In genomic region chr9:135531096-135531495, GRCh38 we compare ENCODE assay signal across 21 cellular contexts. TPM values are rescaled to one million over a fixed set of nuclear protein-coding genes. Genes with fewer than 3 reads are reported as not detected.
DNase-seq lines count a peak whose midpoint lies in the region; ATAC-seq and TF ChIP-seq lines count a peak whose summit lies in the region.
"Had no signal": no experiment of that assay in that cellular context is flagged by ENCODE, and none has a peak within 500 bp of the region (broad histone marks: within the 10 kb centered on the region; RNA-seq: fewer than 3 reads in every experiment).

No MANE protein-coding gene starts in this region.

- H3K9me2 ChIP-seq in PC-9 (ENCODE audit: insufficient read depth): no peaks in the 10 kb centered on the region

- H3K79me2 ChIP-seq in PC-9 (ENCODE audit: low read depth): no peaks in the 10 kb centered on the region

- TF ChIP-seq POLR2A in sigmoid colon (IDR thresholded peaks at IDR 0.05): no peak

- no peak overlapping the region for H2AFZ ChIP-seq in PC-9

- WGBS in sigmoid colon, 2 donors: 91 to 93% methylated on average over 10 of the region's 10 CpGs

- no peak for TF ChIP-seq EP300 in sigmoid colon (IDR thresholded peaks at IDR 0.05)

- no peaks in the 10 kb centered on the region for H3K36me3 Mint-ChIP-seq in activated CD4-positive, alpha-beta memory T cell treated with anti-CD3 and anti-CD28 coated beads for 36 hours
- no peaks in the 10 kb centered on the region for H3K36me3 Mint-ChIP-seq in activated CD4-positive, alpha-beta memory T cell treated with anti-CD3 and anti-CD28 coated beads, Interleukin-2, amount 10 ng/mL, durations not matched to agents 7 days and 5 days (ENCODE audit: low read depth)
- no peaks in the 10 kb centered on the region for H3K36me3 Mint-ChIP-seq in activated CD8-positive, alpha-beta T cell treated with anti-CD3 and anti-CD28 coated beads for 36 hours (ENCODE audit: low read depth)
- H3K36me3 Mint-ChIP-seq: IgD-negative memory B cell had no signal

- intact Hi-C loops in activated CD4-positive, alpha-beta memory T cell treated with anti-CD3 and anti-CD28 coated beads for 36 hours (cut with micrococcal nuclease): no loop called here
- intact Hi-C loops in sigmoid colon (cut with DNase I) (no loop called here), PC-9 (cut with micrococcal nuclease; ENCODE audit: unreplicated experiment) (no loop called here)
- intact Hi-C loops in activated CD8-positive, alpha-beta T cell treated with anti-CD3 and anti-CD28 coated beads for 36 hours (cut with micrococcal nuclease): no loop called here

- no peaks in the 10 kb centered on the region for H3F3A ChIP-seq in PC-9 (ENCODE audit: insufficient read depth, low read depth)

- H3K27me3 ChIP-seq in sigmoid colon (peaks cover 0 to 35% (median 8%) of the 10 kb centered on the region in 3 donors), PC-9 (ENCODE audit: insufficient read depth, low read depth) (peaks cover 75% of the 10 kb centered on the region)

- POLR2A ChIA-PET in activated CD4-positive, alpha-beta memory T cell treated with anti-CD3 and anti-CD28 coated beads for 36 hours (lab: Charles Lee): no interaction called here
- POLR2A ChIA-PET in activated CD4-positive, alpha-beta memory T cell treated with anti-CD3 and anti-CD28 coated beads, Interleukin-2, amount 10 ng/mL, durations not matched to agents 7 days and 5 days (lab: Charles Lee): no interaction called here
- POLR2A ChIA-PET in PC-9 (lab: Charles Lee; ENCODE audit: unreplicated experiment): no interaction called here
- POLR2A ChIA-PET in activated CD8-positive, alpha-beta T cell treated with anti-CD3 and anti-CD28 coated beads for 36 hours (lab: Charles Lee): no interaction called here

- H3K4me2 ChIP-seq in PC-9: no peak overlapping the region

- H3K9me3 ChIP-seq in sigmoid colon (no peaks in the 10 kb centered on the region), PC-9 (ENCODE audit: insufficient read depth, low read depth) (no peaks in the 10 kb centered on the region)

- no peaks in the 10 kb centered on the region for H3K36me3 ChIP-seq in sigmoid colon
- no peaks in the 10 kb centered on the region for H3K36me3 ChIP-seq in PC-9 (ENCODE audit: low read depth)

- H3K4me3 ChIP-seq in sigmoid colon (no peak overlapping the region), PC-9 (no peak overlapping the region)

- H3K27me3 Mint-ChIP-seq in activated CD4-positive, alpha-beta memory T cell treated with anti-CD3 and anti-CD28 coated beads for 36 hours: peaks cover 11% of the 10 kb centered on the region
- H3K27me3 Mint-ChIP-seq in activated CD4-positive, alpha-beta memory T cell treated with anti-CD3 and anti-CD28 coated beads, Interleukin-2, amount 10 ng/mL, durations not matched to agents 7 days and 5 days: peaks cover 15% of the 10 kb centered on the region
- peaks cover 9% of the 10 kb centered on the region for H3K27me3 Mint-ChIP-seq in activated CD8-positive, alpha-beta T cell treated with anti-CD3 and anti-CD28 coated beads for 36 hours

- peak; percentile 1 for DNase-seq in activated CD4-positive, alpha-beta memory T cell treated with anti-CD3 and anti-CD28 coated beads for 36 hours
- DNase-seq in activated CD4-positive, alpha-beta memory T cell treated with anti-CD3 and anti-CD28 coated beads, Interleukin-2, amount 10 ng/mL, durations not matched to agents 7 days and 5 days: no peak
- DNase-seq in left lobe of liver (ENCODE audit: low spot score) (peak; percentile 34), sigmoid colon (peak; percentile 50), RKO (ENCODE audit: low spot score) (no peak), PC-9 (no peak)
- no peak for DNase-seq in activated CD8-positive, alpha-beta T cell treated with anti-CD3 and anti-CD28 coated beads for 36 hours
- DNase-seq: 8988T, C1 segment of cervical spinal cord, DMS53, GDM1, Kasumi-1, NCI-H1417 treated with DMSO at 0.1 percent for 48 hours, NCI-H187, NCI-H446, NCI-H526 treated with DMSO at 0.1 percent for 48 hours, OCI-M1, SHP77 had no signal

- H4K20me1 ChIP-seq in PC-9 (ENCODE audit: insufficient read depth): no peaks in the 10 kb centered on the region

- H3K27ac Mint-ChIP-seq in activated CD4-positive, alpha-beta memory T cell treated with anti-CD3 and anti-CD28 coated beads for 36 hours: no peak overlapping the region
- H3K27ac Mint-ChIP-seq in activated CD4-positive, alpha-beta memory T cell treated with anti-CD3 and anti-CD28 coated beads, Interleukin-2, amount 10 ng/mL, durations not matched to agents 7 days and 5 days: no peak overlapping the region
- no peak overlapping the region for H3K27ac Mint-ChIP-seq in activated CD8-positive, alpha-beta T cell treated with anti-CD3 and anti-CD28 coated beads for 36 hours

- no peaks in the 10 kb centered on the region for H3K9me3 Mint-ChIP-seq in activated CD4-positive, alpha-beta memory T cell treated with anti-CD3 and anti-CD28 coated beads for 36 hours
- no peaks in the 10 kb centered on the region for H3K9me3 Mint-ChIP-seq in activated CD4-positive, alpha-beta memory T cell treated with anti-CD3 and anti-CD28 coated beads, Interleukin-2, amount 10 ng/mL, durations not matched to agents 7 days and 5 days
- no peaks in the 10 kb centered on the region for H3K9me3 Mint-ChIP-seq in activated CD8-positive, alpha-beta T cell treated with anti-CD3 and anti-CD28 coated beads for 36 hours
- H3K9me3 Mint-ChIP-seq: IgD-negative memory B cell had no signal

- no peak overlapping the region for H3K4me3 Mint-ChIP-seq in activated CD4-positive, alpha-beta memory T cell treated with anti-CD3 and anti-CD28 coated beads for 36 hours
- H3K4me3 Mint-ChIP-seq in activated CD4-positive, alpha-beta memory T cell treated with anti-CD3 and anti-CD28 coated beads, Interleukin-2, amount 10 ng/mL, durations not matched to agents 7 days and 5 days: no peak overlapping the region
- H3K4me3 Mint-ChIP-seq in activated CD8-positive, alpha-beta T cell treated with anti-CD3 and anti-CD28 coated beads for 36 hours: no peak overlapping the region
- H3K4me3 Mint-ChIP-seq: IgD-negative memory B cell had no signal

- CTCF ChIA-PET in activated CD4-positive, alpha-beta memory T cell treated with anti-CD3 and anti-CD28 coated beads for 36 hours (lab: Charles Lee): no interaction called here
- CTCF ChIA-PET in activated CD4-positive, alpha-beta memory T cell treated with anti-CD3 and anti-CD28 coated beads, Interleukin-2, amount 10 ng/mL, durations not matched to agents 7 days and 5 days (lab: Charles Lee): no interaction called here
- CTCF ChIA-PET in PC-9 (lab: Charles Lee): interaction anchor here (0.6 kb wide), 2 partner anchors 675 to 841 kb away, joined by 3 to 4 read pairs; no protein-coding TSS in a partner anchor
- CTCF ChIA-PET in activated CD8-positive, alpha-beta T cell treated with anti-CD3 and anti-CD28 coated beads for 36 hours (lab: Charles Lee): no interaction called here

- H3K4me1 ChIP-seq in sigmoid colon: no peaks in the 10 kb centered on the region
- no peaks in the 10 kb centered on the region for H3K4me1 ChIP-seq in PC-9 (replicated peaks; ENCODE audit: insufficient read depth)

- TF ChIP-seq CTCF in sigmoid colon (IDR thresholded peaks at IDR 0.05) (no peak), PC-9 (conservative IDR thresholded peaks at IDR 0.05) (no peak)
- TF ChIP-seq CTCF in activated CD8-positive, alpha-beta T cell treated with anti-CD3 and anti-CD28 coated beads for 36 hours (IDR thresholded peaks at IDR 0.05): no peak

- no peaks in the 10 kb centered on the region for H3K4me1 Mint-ChIP-seq in activated CD4-positive, alpha-beta memory T cell treated with anti-CD3 and anti-CD28 coated beads for 36 hours (ENCODE audit: low read depth)
- peaks cover 20% of the 10 kb centered on the region for H3K4me1 Mint-ChIP-seq in activated CD4-positive, alpha-beta memory T cell treated with anti-CD3 and anti-CD28 coated beads, Interleukin-2, amount 10 ng/mL, durations not matched to agents 7 days and 5 days
- H3K4me1 Mint-ChIP-seq in activated CD8-positive, alpha-beta T cell treated with anti-CD3 and anti-CD28 coated beads for 36 hours (ENCODE audit: low read depth): no peaks in the 10 kb centered on the region
- H3K4me1 Mint-ChIP-seq: IgD-negative memory B cell had no signal

- ATAC-seq in left lobe of liver: no peak
- no peak for ATAC-seq in activated CD8-positive, alpha-beta T cell treated with anti-CD3 and anti-CD28 coated beads for 36 hours

- H3K27ac ChIP-seq in sigmoid colon (no peak overlapping the region), PC-9 (no peak overlapping the region)

- BruUV-seq in PC-9 (replicated peaks; lab: Mats Ljungman, UMichigan): no TSS peak

RNA-seq across cellular contexts. Expression of gene LCN1, which starts 9.9 kb away (rescaled TPM):
- total RNA-seq in activated CD4-positive, alpha-beta memory T cell treated with anti-CD3 and anti-CD28 coated beads for 36 hours: not detected
- not detected for total RNA-seq in activated CD4-positive, alpha-beta memory T cell treated with anti-CD3 and anti-CD28 coated beads, Interleukin-2, amount 10 ng/mL, durations not matched to agents 7 days and 5 days
- total RNA-seq in left lobe of liver (not detected), sigmoid colon (not detected), PC-9 (2021) (not detected in 2 replicates)
- under 1 TPM in 1 of 3 donors, not detected in 2; 0.10 TPM for polyA plus RNA-seq in sigmoid colon
- not detected for total RNA-seq in activated CD8-positive, alpha-beta T cell treated with anti-CD3 and anti-CD28 coated beads for 36 hours
- total RNA-seq: MCF 10A, RPMI7951 had no signal
- polyA plus RNA-seq: IgD-negative memory B cell had no signal

RNA-seq across cellular contexts. Expression of gene OBP2A, which starts 14.8 kb away (rescaled TPM):
- total RNA-seq in activated CD4-positive, alpha-beta memory T cell treated with anti-CD3 and anti-CD28 coated beads for 36 hours: not detected
- total RNA-seq in activated CD4-positive, alpha-beta memory T cell treated with anti-CD3 and anti-CD28 coated beads, Interleukin-2, amount 10 ng/mL, durations not matched to agents 7 days and 5 days: not detected
- total RNA-seq in left lobe of liver (not detected), sigmoid colon (not detected), PC-9 (2021) (not detected in 2 replicates)
- not detected for polyA plus RNA-seq in sigmoid colon
- total RNA-seq in activated CD8-positive, alpha-beta T cell treated with anti-CD3 and anti-CD28 coated beads for 36 hours: not detected
- total RNA-seq: MCF 10A, RPMI7951 had no signal
- polyA plus RNA-seq: IgD-negative memory B cell had no signal

RNA-seq across cellular contexts. Expression of gene PAEP, which starts 30.5 kb away (rescaled TPM):
- not detected for total RNA-seq in activated CD4-positive, alpha-beta memory T cell treated with anti-CD3 and anti-CD28 coated beads for 36 hours
- total RNA-seq in activated CD4-positive, alpha-beta memory T cell treated with anti-CD3 and anti-CD28 coated beads, Interleukin-2, amount 10 ng/mL, durations not matched to agents 7 days and 5 days: not detected
- not detected for total RNA-seq in left lobe of liver
- not detected for total RNA-seq in sigmoid colon
- polyA plus RNA-seq in sigmoid colon: not detected
- not detected in 2 replicates for total RNA-seq in PC-9 (2021)
- total RNA-seq in activated CD8-positive, alpha-beta T cell treated with anti-CD3 and anti-CD28 coated beads for 36 hours: not detected
- total RNA-seq: MCF 10A, RPMI7951 had no signal
- polyA plus RNA-seq: IgD-negative memory B cell had no signal

RNA-seq across cellular contexts. Expression of gene MRPS2, which starts 30.6 kb away (rescaled TPM):
- total RNA-seq in activated CD4-positive, alpha-beta memory T cell treated with anti-CD3 and anti-CD28 coated beads for 36 hours: 10 to 100 TPM; 42.2 to 42.7 TPM
- total RNA-seq in activated CD4-positive, alpha-beta memory T cell treated with anti-CD3 and anti-CD28 coated beads, Interleukin-2, amount 10 ng/mL, durations not matched to agents 7 days and 5 days: 10 to 100 TPM; 33.8 to 37.5 TPM
- total RNA-seq in left lobe of liver (30.7 TPM), sigmoid colon (10 to 100 TPM; 30.0 to 38.0 (median 36.4) TPM), PC-9 (2021) (84.4 and 93.4 TPM in 2 replicates)
- polyA plus RNA-seq in sigmoid colon: 10 to 100 TPM; 36.5 to 61.6 (median 37.8) TPM
- 10 to 100 TPM; 56.4 to 57.4 TPM for total RNA-seq in activated CD8-positive, alpha-beta T cell treated with anti-CD3 and anti-CD28 coated beads for 36 hours

RNA-seq across cellular contexts. Expression of gene PPP1R26, which starts 51.5 kb away (rescaled TPM):
- 1 to 10 TPM; 3.5 to 4.9 TPM for total RNA-seq in activated CD4-positive, alpha-beta memory T cell treated with anti-CD3 and anti-CD28 coated beads for 36 hours
- 1 to 10 TPM; 2.9 to 4.7 TPM for total RNA-seq in activated CD4-positive, alpha-beta memory T cell treated with anti-CD3 and anti-CD28 coated beads, Interleukin-2, amount 10 ng/mL, durations not matched to agents 7 days and 5 days
- total RNA-seq in left lobe of liver (7.4 TPM), sigmoid colon (10 to 100 TPM in 1 of 4 donors, 1 to 10 TPM in 3; 8.8 to 12.7 (median 9.8) TPM), PC-9 (2021) (41.2 and 46.9 TPM in 2 replicates)
- polyA plus RNA-seq in sigmoid colon: 10 to 100 TPM in 1 of 3 donors, 1 to 10 TPM in 2; 4.8 to 10.9 (median 5.3) TPM
- under 1 TPM; 0.54 to 0.58 TPM for total RNA-seq in activated CD8-positive, alpha-beta T cell treated with anti-CD3 and anti-CD28 coated beads for 36 hours

Comparison
In these comparisons a context has a peak if more than half of its experiments do, and no peak if none do; other contexts are left out.
1. DNase-seq: peak in activated CD4-positive, alpha-beta memory T cell treated with anti-CD3 and anti-CD28 coated beads for 36 hours (single experiment), left lobe of liver (single experiment) and sigmoid colon (single experiment); none in activated CD4-positive, alpha-beta memory T cell treated with anti-CD3 and anti-CD28 coated beads, Interleukin-2, amount 10 ng/mL, durations not matched to agents 7 days and 5 days (single experiment), RKO (single experiment), PC-9 (0 of 2) and activated CD8-positive, alpha-beta T cell treated with anti-CD3 and anti-CD28 coated beads for 36 hours (single experiment).